Comparison of ENCODE assay signal across 8 cellular contexts in genomic region chr1:160006312-160006940, GRCh38. TPM values are rescaled to one million over a fixed set of nuclear protein-coding genes. Genes with fewer than 3 reads are reported as not detected.
A peak's percentile ranks its signal among the peaks of the same experiment; 100 is the strongest.
DNase-seq lines count a peak whose midpoint lies in the region; ATAC-seq, FAIRE-seq and TF ChIP-seq lines count a peak whose summit lies in the region.

No MANE protein-coding gene starts in this region.

- H3K27me3 ChIP-seq in CD4-positive, alpha-beta T cell (ENCODE audit: control insufficient read depth, insufficient read depth, low read length) = peaks cover 4% of the 10 kb centered on the region
- H3K27me3 ChIP-seq in heart right ventricle = no peaks in the 10 kb centered on the region
- H3K27me3 ChIP-seq in small intestine (ENCODE audit: control insufficient read depth in 2 of 2, insufficient read depth in 2 of 2, low read length in 2 of 2) = peaks cover 0 to 2% of the 10 kb centered on the region in 2 donors

- H3K4me1 Mint-ChIP-seq in CD4-positive, alpha-beta T cell (ENCODE audit: low read depth) = no peaks in the 10 kb centered on the region
- H3K4me1 Mint-ChIP-seq in activated naive CD4-positive, alpha-beta T cell treated with anti-CD3 and anti-CD28 coated beads for 36 hours (ENCODE audit: low read depth) = no peaks in the 10 kb centered on the region

- H3K36me3 Mint-ChIP-seq in CD4-positive, alpha-beta T cell (ENCODE audit: low read depth) = no peaks in the 10 kb centered on the region
- H3K36me3 Mint-ChIP-seq in activated naive CD4-positive, alpha-beta T cell treated with anti-CD3 and anti-CD28 coated beads for 36 hours (ENCODE audit: low read depth) = no peaks in the 10 kb centered on the region

- ATAC-seq in CD4-positive, alpha-beta T cell (ENCODE audit: poor library complexity) = peak; percentile 93
- ATAC-seq in heart right ventricle (peak in 4 of 8 donors; percentile 47 to 78 (median 54)), HG03439 (IDR thresholded peaks at IDR 0.05; ENCODE audit: unreplicated experiment) (no peak)

- H3K4me1 ChIP-seq in heart right ventricle (no peaks in the 10 kb centered on the region), small intestine (ENCODE audit: control insufficient read depth in 2 of 2, insufficient read depth in 1 of 2, low read depth in 1 of 2, low read length in 1 of 2) (peaks cover 0 to 7% of the 10 kb centered on the region in 2 donors)

- no peaks in the 10 kb centered on the region for H3K9me3 Mint-ChIP-seq in CD4-positive, alpha-beta T cell
- no peaks in the 10 kb centered on the region for H3K9me3 Mint-ChIP-seq in activated naive CD4-positive, alpha-beta T cell treated with anti-CD3 and anti-CD28 coated beads for 36 hours

- peak; percentile 92 for TF ChIP-seq CTCF in CD4-positive, alpha-beta T cell (IDR thresholded peaks at IDR 0.05)
- TF ChIP-seq CTCF in GM20000 (IDR thresholded peaks at IDR 0.05; ENCODE audit: extremely low read depth, missing control alignments) (peak; percentile 94), NB4 (IDR thresholded peaks at IDR 0.05; ENCODE audit: low read depth, low read length) (peak; percentile 92), heart right ventricle (IDR thresholded peaks at IDR 0.05) (peak; percentile 36 to 91 (median 77))

- POLR2A ChIA-PET in CD4-positive, alpha-beta T cell (lab: Charles Lee) = interaction anchor here (1.1 to 1.7 kb wide), 2 partner anchors 60 to 81 kb away, joined by 4 to 5 read pairs; partner anchors contain the start of gene TAGLN2

- H3K27ac Mint-ChIP-seq in CD4-positive, alpha-beta T cell = no peak overlapping the region
- H3K27ac Mint-ChIP-seq in activated naive CD4-positive, alpha-beta T cell treated with anti-CD3 and anti-CD28 coated beads for 36 hours = no peak overlapping the region

- TF ChIP-seq POLR2A in NB4 (IDR thresholded peaks at IDR 0.05; ENCODE audit: extremely low read depth, insufficient read length) = no peak

- peak; percentile 59 to 74 (median 66) for DNase-seq in CD4-positive, alpha-beta T cell
- DNase-seq in GM20000 (ENCODE audit: low spot score) (peak; percentile 78), NB4 (ENCODE audit: low read depth) (peak; percentile 70), SKM-1 treated with dmso at 0.1 percent for 144 hours (lab: John Stamatoyannopoulos, UW; ENCODE audit: unreplicated experiment) (peak; percentile 86), heart right ventricle (peak; percentile 35 to 72), small intestine (peak; percentile 82)
- DNase-seq in activated naive CD4-positive, alpha-beta T cell treated with anti-CD3 and anti-CD28 coated beads for 36 hours = peak; percentile 84

- H3K27ac ChIP-seq in CD4-positive, alpha-beta T cell (ENCODE audit: low read depth, low read length) = no peak overlapping the region
- H3K27ac ChIP-seq in heart right ventricle = no peak overlapping the region
- H3K27ac ChIP-seq in small intestine (ENCODE audit: low read depth in 1 of 2, low read length in 1 of 2) = no peak overlapping the region

- peak; percentile 75 for FAIRE-seq in small intestine (lab: Jason Lieb, UNC)

- WGBS in heart right ventricle, 2 donors = 27 to 28% methylated on average over 5 of the region's 5 CpGs
- WGBS in small intestine, 3 donors = 23 to 26% (median 24%) methylated on average over 5 of the region's 5 CpGs

- CTCF ChIA-PET in CD4-positive, alpha-beta T cell (lab: Charles Lee) = interaction anchor here (0.5 to 3.5 kb wide), 19 partner anchors 8 to 226 kb away, joined by 3 to 24 read pairs (median 4); partner anchors contain the start of genes DUSP23, IGSF9, PIGM and TAGLN2
- CTCF ChIA-PET in activated naive CD4-positive, alpha-beta T cell treated with anti-CD3 and anti-CD28 coated beads for 36 hours (lab: Charles Lee) = interaction anchor here (0.7 to 10.9 kb wide), 32 partner anchors 10 to 225 kb away, joined by 3 to 228 read pairs (median 6); partner anchors contain the start of genes DUSP23, FCRL6, IGSF9 and PIGM

- H3K27me3 Mint-ChIP-seq in CD4-positive, alpha-beta T cell = peaks cover 9% of the 10 kb centered on the region
- no peaks in the 10 kb centered on the region for H3K27me3 Mint-ChIP-seq in activated naive CD4-positive, alpha-beta T cell treated with anti-CD3 and anti-CD28 coated beads for 36 hours (ENCODE audit: low read depth)

- no peak overlapping the region for H3K4me3 Mint-ChIP-seq in CD4-positive, alpha-beta T cell
- no peak overlapping the region for H3K4me3 Mint-ChIP-seq in activated naive CD4-positive, alpha-beta T cell treated with anti-CD3 and anti-CD28 coated beads for 36 hours

- H3K4me3 ChIP-seq in NB4 (ENCODE audit: low read depth, low read length) (no peak overlapping the region), heart right ventricle (no peak overlapping the region), small intestine (ENCODE audit: low read depth in 1 of 2, low read length in 2 of 2) (no peak overlapping the region)

- H3K9me3 ChIP-seq in CD4-positive, alpha-beta T cell (ENCODE audit: control insufficient read depth, low read length) = no peaks in the 10 kb centered on the region
- H3K9me3 ChIP-seq in heart right ventricle (no peaks in the 10 kb centered on the region), small intestine (ENCODE audit: control insufficient read depth, low read depth) (no peaks in the 10 kb centered on the region)

- intact Hi-C loops in CD4-positive, alpha-beta T cell (cut with DNase I, micrococcal nuclease) = loop anchor here (1.0 to 10.0 kb wide), 6 partner anchors 114 to 876 kb away; partner anchors contain the start of gene DUSP23 (in 1 of the 2)
- intact Hi-C loops in activated naive CD4-positive, alpha-beta T cell treated with anti-CD3 and anti-CD28 coated beads for 36 hours (cut with micrococcal nuclease) = loop anchor here (2.0 to 5.0 kb wide), 2 partner anchors 62 to 794 kb away; partner anchors contain the start of gene IGSF9
- intact Hi-C loops in heart right ventricle (cut with DNase I) = loop anchor here in 8 of 10 donors (2.0 to 10.0 kb wide), 7 partner anchors 69 to 224 kb away; partner anchors contain the start of genes DUSP23 (in 2 of the 8) and FCRL6 (in 1 of the 8)

- H3K36me3 ChIP-seq in heart right ventricle (no peaks in the 10 kb centered on the region), small intestine (ENCODE audit: control insufficient read depth in 2 of 2, insufficient read depth in 2 of 2, low read length in 2 of 2) (no peaks in the 10 kb centered on the region)

RNA-seq across cellular contexts. Expression of gene PIGM, which starts 25.4 kb away (rescaled TPM):
- 1 to 10 TPM; 2.1 to 2.2 TPM for total RNA-seq in CD4-positive, alpha-beta T cell
- total RNA-seq in activated naive CD4-positive, alpha-beta T cell treated with anti-CD3 and anti-CD28 coated beads for 36 hours = 1 to 10 TPM; 2.6 TPM
- total RNA-seq in heart right ventricle = 1 to 10 TPM; 2.0 to 3.0 (median 2.5) TPM
- polyA plus RNA-seq in heart right ventricle = 1 to 10 TPM; 1.5 to 2.3 TPM
- polyA plus RNA-seq in small intestine = 1 to 10 TPM; 1.1 to 4.0 (median 1.4) TPM

RNA-seq across cellular contexts. Expression of gene SLAMF9, which starts 52.4 kb away (rescaled TPM):
- not detected for total RNA-seq in CD4-positive, alpha-beta T cell
- not detected for total RNA-seq in activated naive CD4-positive, alpha-beta T cell treated with anti-CD3 and anti-CD28 coated beads for 36 hours
- total RNA-seq in heart right ventricle = not detected
- polyA plus RNA-seq in heart right ventricle = under 1 TPM in 1 of 2 donors, not detected in 1; 0.13 TPM
- polyA plus RNA-seq in small intestine = not detected
